Comparison of ENCODE assay signal across 10 cellular contexts in genomic region chr1:84613887-84614286, GRCh38.
"Had no signal": no experiment of that assay in that cellular context is flagged by ENCODE, and none has a peak within 500 bp of the region (broad histone marks: within the 10 kb centered on the region; RNA-seq: fewer than 3 reads in every experiment).

No MANE protein-coding gene starts in this region.

- H3K4me1 ChIP-seq: HAP-1 had no signal

- H3K9ac ChIP-seq: GM23248, KMS-11 had no signal

- H3K4me3 Mint-ChIP-seq: HFFc6 had no signal

- H3K27ac ChIP-seq: GM23248, HL-60, KMS-11 had no signal

- DNase-seq: GM23248, GOT3, H7, HFFc6, IMR-90, Karpas-422, KBM-7 had no signal

- H2AFZ ChIP-seq: GM23248 had no signal

- H3K36me3 ChIP-seq: HAP-1 had no signal

- H3K27ac Mint-ChIP-seq: HFFc6 had no signal

- H3K4me3 ChIP-seq: GM23248, HAP-1 had no signal

- H3K4me2 ChIP-seq: KMS-11 had no signal
